In genomic region chr21:33042812-33043211, GRCh38 we compare ENCODE assay signal across 13 cellular contexts. TPM values are rescaled to one million over a fixed set of nuclear protein-coding genes. Genes with fewer than 3 reads are reported as not detected.
DNase-seq lines count a peak whose midpoint lies in the region; ATAC-seq, FAIRE-seq and TF ChIP-seq lines count a peak whose summit lies in the region.
"Had no signal": no experiment of that assay in that cellular context is flagged by ENCODE, and none has a peak within 500 bp of the region (broad histone marks: within the 10 kb centered on the region; RNA-seq: fewer than 3 reads in every experiment).

No MANE protein-coding gene starts in this region.

- peak; percentile 47 for FAIRE-seq in astrocyte (lab: Jason Lieb, UNC)

- no peaks in the 10 kb centered on the region for H4K20me1 ChIP-seq in astrocyte (ENCODE audit: insufficient read depth, low read length)

- no peak for TF ChIP-seq CTCF in AG09319 (IDR thresholded peaks at IDR 0.05; ENCODE audit: low read depth, low read length)
- TF ChIP-seq CTCF in HFF-Myc (IDR thresholded peaks at IDR 0.05; ENCODE audit: low read depth, low read length, missing control alignments) = no peak
- no peak for TF ChIP-seq CTCF in astrocyte (IDR thresholded peaks at IDR 0.05; ENCODE audit: insufficient read depth, low read depth, low read length)
- TF ChIP-seq CTCF in left lung (IDR thresholded peaks at IDR 0.05) = no peak

- peaks cover 12% of the 10 kb centered on the region for H3K27me3 Mint-ChIP-seq in astrocyte (ENCODE audit: low read depth, unreplicated experiment)

- H2AFZ ChIP-seq in astrocyte (ENCODE audit: low read depth, low read length) = no peak overlapping the region

- H3K4me2 ChIP-seq in astrocyte (ENCODE audit: low read length) = peak overlapping the region; percentile 68

- H3K9me3 Mint-ChIP-seq in astrocyte (ENCODE audit: unreplicated experiment) = no peaks in the 10 kb centered on the region
- no peaks in the 10 kb centered on the region for H3K9me3 Mint-ChIP-seq in stimulated activated effector memory CD8-positive, alpha-beta T cell treated with anti-CD3 and anti-CD28 coated beads, Interleukin-12 subunit alpha, Interleukin-12 subunit beta, amount 100 ng/mL, for 72 hours
- H3K9me3 Mint-ChIP-seq: activated naive CD4-positive, alpha-beta T cell treated with anti-CD3 and anti-CD28 coated beads, Interleukin-2, amount 50 U/mL, for 24 hours; T-helper 1 cell treated with Interleukin-12 subunit alpha and Interleukin-12 subunit beta and Interleukin-4 antibody, amounts not matched to agents 30 μg/mL and 1 μg/mL, for 36 hours had no signal

- H3K4me1 ChIP-seq in astrocyte (ENCODE audit: insufficient read depth, low read length) (peaks cover 19% of the 10 kb centered on the region), left lung (no peaks in the 10 kb centered on the region)
- H3K4me1 ChIP-seq: uterus had no signal

- H3K27ac ChIP-seq in astrocyte (ENCODE audit: low read depth, low read length) (peak overlapping the region; percentile 28), left lung (no peak overlapping the region)
- H3K27ac ChIP-seq: uterus had no signal

- H3K4me3 Mint-ChIP-seq in astrocyte (ENCODE audit: unreplicated experiment) = no peak overlapping the region
- no peak overlapping the region for H3K4me3 Mint-ChIP-seq in stimulated activated effector memory CD8-positive, alpha-beta T cell treated with anti-CD3 and anti-CD28 coated beads, Interleukin-12 subunit alpha, Interleukin-12 subunit beta, amount 100 ng/mL, for 72 hours
- H3K4me3 Mint-ChIP-seq: activated naive CD4-positive, alpha-beta T cell treated with anti-CD3 and anti-CD28 coated beads, Interleukin-2, amount 50 U/mL, for 24 hours; T-helper 1 cell treated with Interleukin-12 subunit alpha and Interleukin-12 subunit beta and Interleukin-4 antibody, amounts not matched to agents 30 μg/mL and 1 μg/mL, for 36 hours had no signal

- peaks cover 21% of the 10 kb centered on the region for H3K4me1 Mint-ChIP-seq in astrocyte (ENCODE audit: low read depth, unreplicated experiment)
- no peaks in the 10 kb centered on the region for H3K4me1 Mint-ChIP-seq in stimulated activated effector memory CD8-positive, alpha-beta T cell treated with anti-CD3 and anti-CD28 coated beads, Interleukin-12 subunit alpha, Interleukin-12 subunit beta, amount 100 ng/mL, for 72 hours
- H3K4me1 Mint-ChIP-seq: activated naive CD4-positive, alpha-beta T cell treated with anti-CD3 and anti-CD28 coated beads, Interleukin-2, amount 50 U/mL, for 24 hours had no signal

- intact Hi-C loops in left lung (cut with DNase I) = no loop called here

- H3K9me3 ChIP-seq in astrocyte (ENCODE audit: insufficient read depth, low read depth, low read length) (no peaks in the 10 kb centered on the region), left lung (no peaks in the 10 kb centered on the region)
- H3K9me3 ChIP-seq: uterus had no signal

- ATAC-seq in left lung = peak; percentile 31
- ATAC-seq in stimulated activated effector memory CD8-positive, alpha-beta T cell treated with anti-CD3 and anti-CD28 coated beads, Interleukin-12 subunit alpha, Interleukin-12 subunit beta, amount 100 ng/mL, for 72 hours = no peak
- no peak for ATAC-seq in HG03469 (IDR thresholded peaks at IDR 0.05; ENCODE audit: unreplicated experiment)

- no peaks in the 10 kb centered on the region for H3K36me3 Mint-ChIP-seq in astrocyte (ENCODE audit: low read depth, unreplicated experiment)
- H3K36me3 Mint-ChIP-seq in stimulated activated effector memory CD8-positive, alpha-beta T cell treated with anti-CD3 and anti-CD28 coated beads, Interleukin-12 subunit alpha, Interleukin-12 subunit beta, amount 100 ng/mL, for 72 hours = no peaks in the 10 kb centered on the region
- H3K36me3 Mint-ChIP-seq: activated naive CD4-positive, alpha-beta T cell treated with anti-CD3 and anti-CD28 coated beads, Interleukin-2, amount 50 U/mL, for 24 hours had no signal

- H3K27me3 ChIP-seq in astrocyte (ENCODE audit: insufficient read depth, low read length) (peaks cover 4% of the 10 kb centered on the region), left lung (peaks cover 4 to 63% of the 10 kb centered on the region in 2 donors)
- H3K27me3 ChIP-seq: uterus had no signal

- no peak overlapping the region for H3K4me3 ChIP-seq in HFF-Myc (replicated peaks; ENCODE audit: low read depth, low read length)
- no peak overlapping the region for H3K4me3 ChIP-seq in astrocyte (ENCODE audit: insufficient read depth, low read depth, low read length)
- no peak overlapping the region for H3K4me3 ChIP-seq in left lung
- H3K4me3 ChIP-seq: uterus had no signal

- no peaks in the 10 kb centered on the region for H3K36me3 ChIP-seq in astrocyte (ENCODE audit: insufficient read depth, low read length)
- no peaks in the 10 kb centered on the region for H3K36me3 ChIP-seq in left lung
- H3K36me3 ChIP-seq: uterus had no signal

- no peaks in the 10 kb centered on the region for H3K79me2 ChIP-seq in astrocyte (ENCODE audit: insufficient read depth, low read length)

- DNase-seq in AG09319 (ENCODE audit: extremely low read depth, low read depth) = peak; percentile 30
- peak; percentile 58 for DNase-seq in HFF-Myc (ENCODE audit: extremely low read depth, low read depth)
- peak; percentile 93 for DNase-seq in astrocyte (ENCODE audit: low read depth)
- no peak for DNase-seq in left lung
- DNase-seq in NCI-H2081 treated with DMSO at 0.1 percent for 48 hours (lab: John Stamatoyannopoulos, UW) = no peak
- DNase-seq in stimulated activated effector memory CD8-positive, alpha-beta T cell treated with anti-CD3 and anti-CD28 coated beads, Interleukin-12 subunit alpha, Interleukin-12 subunit beta, amount 100 ng/mL, for 72 hours (ENCODE audit: low spot score in 2 of 2) = no peak
- DNase-seq in activated gamma-delta T cell (lab: John Stamatoyannopoulos, UW) = no peak
- DNase-seq: NCI-H1092, uterus had no signal

- H3K9ac ChIP-seq in astrocyte (ENCODE audit: low read length) = no peak overlapping the region

- H3K27ac Mint-ChIP-seq in astrocyte (ENCODE audit: unreplicated experiment) = peak overlapping the region; percentile 38
- no peak overlapping the region for H3K27ac Mint-ChIP-seq in stimulated activated effector memory CD8-positive, alpha-beta T cell treated with anti-CD3 and anti-CD28 coated beads, Interleukin-12 subunit alpha, Interleukin-12 subunit beta, amount 100 ng/mL, for 72 hours
- H3K27ac Mint-ChIP-seq: activated naive CD4-positive, alpha-beta T cell treated with anti-CD3 and anti-CD28 coated beads, Interleukin-2, amount 50 U/mL, for 24 hours; T-helper 1 cell treated with Interleukin-12 subunit alpha and Interleukin-12 subunit beta and Interleukin-4 antibody, amounts not matched to agents 30 μg/mL and 1 μg/mL, for 36 hours had no signal

RNA-seq across cellular contexts. Expression of gene OLIG2, which starts 17.1 kb away (rescaled TPM):
- total RNA-seq in astrocyte (2.5 and 2.6 TPM in 2 replicates), left lung (under 1 TPM; 0.23 to 0.47 TPM)
- total RNA-seq: skeletal muscle tissue, uterus had no signal

RNA-seq across cellular contexts. Expression of gene OLIG1, which starts 27.1 kb away (rescaled TPM):
- not detected in 2 replicates for total RNA-seq in astrocyte
- 1 to 10 TPM; 1.6 to 4.2 TPM for total RNA-seq in left lung
- total RNA-seq: skeletal muscle tissue, uterus had no signal

Comparison
In these comparisons a context has a peak if more than half of its experiments do, and no peak if none do; other contexts are left out.
1. DNase-seq: peak in AG09319 (single experiment), HFF-Myc (single experiment) and astrocyte (single experiment); none in left lung (0 of 2), NCI-H2081 treated with DMSO at 0.1 percent for 48 hours (single experiment), stimulated activated effector memory CD8-positive, alpha-beta T cell treated with anti-CD3 and anti-CD28 coated beads, Interleukin-12 subunit alpha, Interleukin-12 subunit beta, amount 100 ng/mL, for 72 hours (0 of 2) and activated gamma-delta T cell (single experiment).